ENCODE assay signal across 8 cellular contexts in genomic region chr1:26363549-26364448, GRCh38. TPM values are rescaled to one million over a fixed set of nuclear protein-coding genes. Genes with fewer than 3 reads are reported as not detected.
DNase-seq lines count a peak whose midpoint lies in the region; ATAC-seq and TF ChIP-seq lines count a peak whose summit lies in the region.

No MANE protein-coding gene starts in this region.

- H3K27me3 ChIP-seq in heart right ventricle: peaks cover 16 to 89% (median 57%) of the 10 kb centered on the region in 7 donors

- no peaks in the 10 kb centered on the region for H3K36me3 ChIP-seq in heart right ventricle

- WGBS in heart right ventricle, 2 donors: 33 to 35% methylated on average over 26 of the region's 26 CpGs

- intact Hi-C loops in heart right ventricle (cut with DNase I): loop anchor here in 3 of 10 donors (1.0 to 5.0 kb wide), 3 partner anchors 42 to 261 kb away; no protein-coding TSS in a partner anchor

- peaks cover 0 to 21% (median 10%) of the 10 kb centered on the region in 9 donors for H3K4me1 ChIP-seq in heart right ventricle

- H3K4me3 ChIP-seq in heart right ventricle: no peak overlapping the region

- H3K27ac ChIP-seq in heart right ventricle: no peak overlapping the region

- no peak overlapping the region for H3K4me3 Mint-ChIP-seq in activated naive CD8-positive, alpha-beta T cell treated with anti-CD3 and anti-CD28 coated beads for 36 hours

- H3K27ac Mint-ChIP-seq in activated naive CD8-positive, alpha-beta T cell treated with anti-CD3 and anti-CD28 coated beads for 36 hours: no peak overlapping the region

- no peaks in the 10 kb centered on the region for H3K9me3 ChIP-seq in heart right ventricle

- H3K9me3 Mint-ChIP-seq in activated naive CD8-positive, alpha-beta T cell treated with anti-CD3 and anti-CD28 coated beads for 36 hours: no peaks in the 10 kb centered on the region

- peaks cover 16% of the 10 kb centered on the region for H3K27me3 Mint-ChIP-seq in activated naive CD8-positive, alpha-beta T cell treated with anti-CD3 and anti-CD28 coated beads for 36 hours

- peaks cover 27% of the 10 kb centered on the region for H3K4me1 Mint-ChIP-seq in activated naive CD8-positive, alpha-beta T cell treated with anti-CD3 and anti-CD28 coated beads for 36 hours

- DNase-seq in GF-D8 (lab: John Stamatoyannopoulos, UW) (peak; percentile 44), T follicular helper cell (ENCODE audit: low read depth) (peak; percentile 74), heart right ventricle (peak; percentile 75 to 77), renal cortical epithelial cell (ENCODE audit: low read depth) (peak; percentile 46), DMS79 (lab: John Stamatoyannopoulos, UW) (no peak)
- DNase-seq in activated naive CD8-positive, alpha-beta T cell treated with anti-CD3 and anti-CD28 coated beads for 36 hours: peak; percentile 84

- ATAC-seq in heart right ventricle (peak in 5 of 8 donors; percentile 66 to 86 (median 81)), GM18873 (IDR thresholded peaks at IDR 0.05; ENCODE audit: low FRiP score, unreplicated experiment) (no peak)

- H3K36me3 Mint-ChIP-seq in activated naive CD8-positive, alpha-beta T cell treated with anti-CD3 and anti-CD28 coated beads for 36 hours: no peaks in the 10 kb centered on the region

- peak; percentile 82 for TF ChIP-seq CTCF in LNCAP (IDR thresholded peaks at IDR 0.05)
- TF ChIP-seq CTCF in heart right ventricle (IDR thresholded peaks at IDR 0.05): peak; percentile 72 to 96 (median 90)

RNA-seq across cellular contexts. Expression of gene ZNF683, which starts 8.8 kb away (rescaled TPM):
- under 1 TPM; 0.27 to 0.32 TPM for total RNA-seq in activated naive CD8-positive, alpha-beta T cell treated with anti-CD3 and anti-CD28 coated beads for 36 hours
- 1 to 10 TPM in 1 of 10 donors, under 1 TPM in 1, not detected in 8; 0.15 to 1.3 TPM for total RNA-seq in heart right ventricle
- under 1 TPM in 1 of 2 donors, not detected in 1; 0.04 TPM for polyA plus RNA-seq in heart right ventricle
- not detected in 2 replicates for total RNA-seq in renal cortical epithelial cell

RNA-seq across cellular contexts. Expression of gene CRYBG2, which starts 9.9 kb away (rescaled TPM):
- 1 to 10 TPM; 4.9 to 5.1 TPM for total RNA-seq in activated naive CD8-positive, alpha-beta T cell treated with anti-CD3 and anti-CD28 coated beads for 36 hours
- total RNA-seq in heart right ventricle (under 1 TPM in 1 of 10 donors, not detected in 9; 0.64 TPM), renal cortical epithelial cell (0.35 and 7.1 TPM in 2 replicates)
- under 1 TPM in 1 of 2 donors, not detected in 1; 0.03 TPM for polyA plus RNA-seq in heart right ventricle

RNA-seq across cellular contexts. Expression of gene CD52, which starts 46.0 kb away (rescaled TPM):
- total RNA-seq in activated naive CD8-positive, alpha-beta T cell treated with anti-CD3 and anti-CD28 coated beads for 36 hours: 100 to 1,000 TPM; 263 to 278 TPM
- total RNA-seq in heart right ventricle (10 to 100 TPM in 2 of 10 donors, 1 to 10 TPM in 8; 1.9 to 62.6 (median 5.1) TPM), renal cortical epithelial cell (not detected in 2 replicates)
- polyA plus RNA-seq in heart right ventricle: 10 to 100 TPM in 1 of 2 donors, 1 to 10 TPM in 1; 9.3 to 25.2 TPM

RNA-seq across cellular contexts. Expression of gene LIN28A, which starts 46.8 kb away (rescaled TPM):
- not detected for total RNA-seq in activated naive CD8-positive, alpha-beta T cell treated with anti-CD3 and anti-CD28 coated beads for 36 hours
- total RNA-seq in heart right ventricle (under 1 TPM in 1 of 10 donors, not detected in 9; 0.15 TPM), renal cortical epithelial cell (not detected in 2 replicates)
- not detected for polyA plus RNA-seq in heart right ventricle

RNA-seq across cellular contexts. Expression of gene UBXN11, which starts 57.4 kb away (rescaled TPM):
- 10 to 100 TPM; 30.5 to 31.7 TPM for total RNA-seq in activated naive CD8-positive, alpha-beta T cell treated with anti-CD3 and anti-CD28 coated beads for 36 hours
- 10 to 100 TPM in 2 of 10 donors, 1 to 10 TPM in 8; 5.4 to 14.1 (median 7.1) TPM for total RNA-seq in heart right ventricle
- 10 to 100 TPM; 12.3 to 20.2 TPM for polyA plus RNA-seq in heart right ventricle
- 1.9 and 9.6 TPM in 2 replicates for total RNA-seq in renal cortical epithelial cell

Comparison
In these comparisons a context has a peak if more than half of its experiments do, and no peak if none do; other contexts are left out.
1. RNA of gene CD52, which starts 46.0 kb away (total RNA-seq): 263 to 278 TPM in activated naive CD8-positive, alpha-beta T cell treated with anti-CD3 and anti-CD28 coated beads for 36 hours; 1.9 to 62.6 TPM in heart right ventricle and not detected in renal cortical epithelial cell; every median in the first group is over 4 times any median in the second.